Comparison of ENCODE assay signal across 12 cellular contexts in the genomic region with DNA sequence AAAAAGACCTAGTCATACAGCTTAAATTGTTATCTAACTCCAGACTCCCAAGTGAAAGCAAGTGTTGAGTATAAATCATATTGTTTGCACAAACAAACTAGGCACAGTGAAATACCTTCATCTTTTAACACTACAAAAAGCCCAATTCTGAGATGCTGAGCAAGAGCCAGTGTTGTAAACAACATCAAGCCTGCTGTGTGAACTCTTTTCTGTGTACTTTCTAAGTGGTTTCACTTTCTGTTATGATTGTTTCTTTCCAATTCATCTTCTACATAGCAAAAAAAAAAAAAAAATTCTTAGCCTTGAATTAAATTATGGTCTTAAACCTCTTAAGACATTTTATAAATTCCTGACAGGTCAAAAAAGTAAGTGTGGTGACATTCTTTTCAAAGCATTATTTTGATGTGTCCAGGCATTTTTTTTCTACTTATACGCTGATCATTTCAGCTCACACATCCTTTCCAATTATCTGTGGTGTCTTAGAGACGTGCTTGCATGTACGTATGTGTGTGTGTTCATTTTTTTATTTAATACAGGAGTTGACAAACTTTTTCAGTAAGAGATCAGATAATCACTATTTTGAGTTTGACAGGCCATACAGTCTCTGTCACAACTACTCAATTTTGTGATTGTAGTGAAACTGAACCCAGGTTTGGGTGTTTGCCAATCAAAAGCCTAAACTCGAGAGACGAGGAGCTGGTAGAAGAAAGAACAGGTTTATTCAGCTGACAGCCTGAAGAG.
A peak's percentile ranks its signal among the peaks of the same experiment; 100 is the strongest.
DNase-seq lines count a peak whose midpoint lies in the region; ATAC-seq, FAIRE-seq and TF ChIP-seq lines count a peak whose summit lies in the region.
"Had no signal": no experiment of that assay in that cellular context is flagged by ENCODE, and none has a peak within 500 bp of the region (broad histone marks: within the 10 kb centered on the region; RNA-seq: fewer than 3 reads in every experiment).

No MANE protein-coding gene starts in this region.

- peak overlapping the region; percentile 88 for H3K4me3 ChIP-seq in endocrine pancreas (ENCODE audit: control insufficient read depth, insufficient read depth, low read length)
- H3K4me3 ChIP-seq in subcutaneous abdominal adipose tissue (ENCODE audit: low read depth in 1 of 5, low read length in 5 of 5) = peak overlapping the region; percentile 60 to 85 (median 67)
- peak overlapping the region in 1 of 4 donors; percentile 13 for H3K4me3 ChIP-seq in gastrocnemius medialis

- DNase-seq in H54 (ENCODE audit: insufficient read length, low spot score) (peak; percentile 11), NCI-H2029 treated with DMSO at 0.1 percent for 48 hours (lab: John Stamatoyannopoulos, UW) (peak; percentile 73), UCSD-AML1 (lab: John Stamatoyannopoulos, UW; ENCODE audit: unreplicated experiment) (no peak), gastrocnemius medialis (no peak), C1 segment of cervical spinal cord (lab: John Stamatoyannopoulos, UW) (no peak)
- DNase-seq: CD8-positive, alpha-beta T cell; IMR-90; T-cell had no signal

- no peak overlapping the region for H3K9ac ChIP-seq in endocrine pancreas (ENCODE audit: control insufficient read depth, insufficient read depth, low read length)
- H3K9ac ChIP-seq in subcutaneous abdominal adipose tissue (ENCODE audit: low read length in 5 of 5) = peak overlapping the region in 4 of 5 donors; percentile 6 to 84 (median 62)

- in situ Hi-C loops in gastrocnemius medialis (cut with MboI; ENCODE audit: low sequenced_read_pairs in 4 of 4) = no loop called here

- ATAC-seq in gastrocnemius medialis = no peak
- ATAC-seq: CD8-positive, alpha-beta T cell; stimulated activated naive CD8-positive, alpha-beta T cell treated with anti-CD3 and anti-CD28 coated beads, Interleukin-15, amount 100 ng/mL, for 72 hours; T-cell had no signal

- intact Hi-C loops in gastrocnemius medialis (cut with DNase I; ENCODE audit: low total_unique reads) = no loop called here

- FAIRE-seq in H54 (lab: Jason Lieb, UNC) = no peak
- FAIRE-seq: GM18507 had no signal

- TF ChIP-seq POLR2A in H54 (IDR thresholded peaks at IDR 0.05; ENCODE audit: low read depth, low read length) (no peak), gastrocnemius medialis (IDR thresholded peaks at IDR 0.05) (no peak)

- H3K9me3 ChIP-seq in endocrine pancreas (ENCODE audit: control insufficient read depth, low read length) (no peaks in the 10 kb centered on the region), subcutaneous abdominal adipose tissue (ENCODE audit: control insufficient read depth in 5 of 5, low read length in 5 of 5) (no peaks in the 10 kb centered on the region), gastrocnemius medialis (no peaks in the 10 kb centered on the region)

- H3K36me3 ChIP-seq in endocrine pancreas (ENCODE audit: control insufficient read depth, insufficient read depth, low read length) (no peaks in the 10 kb centered on the region), subcutaneous abdominal adipose tissue (ENCODE audit: control insufficient read depth in 5 of 5, insufficient read depth in 5 of 5, low read length in 5 of 5) (no peaks in the 10 kb centered on the region), gastrocnemius medialis (no peaks in the 10 kb centered on the region)

- H3K4me1 ChIP-seq in endocrine pancreas (ENCODE audit: control insufficient read depth, insufficient read depth, low read length) (no peaks in the 10 kb centered on the region), subcutaneous abdominal adipose tissue (ENCODE audit: control insufficient read depth in 5 of 5, insufficient read depth in 5 of 5, low read length in 5 of 5) (peaks cover 0 to 8% (median 0%) of the 10 kb centered on the region in 5 donors), gastrocnemius medialis (no peaks in the 10 kb centered on the region)

- no peaks in the 10 kb centered on the region for H3K27me3 ChIP-seq in endocrine pancreas (ENCODE audit: control insufficient read depth, insufficient read depth, low read length)
- H3K27me3 ChIP-seq in subcutaneous abdominal adipose tissue (ENCODE audit: control insufficient read depth in 5 of 5, insufficient read depth in 4 of 5, low read length in 5 of 5) = no peaks in the 10 kb centered on the region
- no peaks in the 10 kb centered on the region for H3K27me3 ChIP-seq in gastrocnemius medialis

- no peak for TF ChIP-seq CTCF in gastrocnemius medialis (IDR thresholded peaks at IDR 0.05 in 4 of 5, conservative IDR thresholded peaks at IDR 0.05 in 1 of 5)

- H3K27ac ChIP-seq in subcutaneous abdominal adipose tissue (ENCODE audit: low read depth, low read length) = no peak overlapping the region
- H3K27ac ChIP-seq in gastrocnemius medialis = no peak overlapping the region

Comparison
In these comparisons a context has a peak if more than half of its experiments do, and no peak if none do; other contexts are left out.
1. DNase-seq: peak in H54 (single experiment) and NCI-H2029 treated with DMSO at 0.1 percent for 48 hours (single experiment); none in UCSD-AML1 (single experiment), gastrocnemius medialis (0 of 2) and C1 segment of cervical spinal cord (0 of 14).